ENCODE assay signal across 35 cellular contexts in the genomic region with DNA sequence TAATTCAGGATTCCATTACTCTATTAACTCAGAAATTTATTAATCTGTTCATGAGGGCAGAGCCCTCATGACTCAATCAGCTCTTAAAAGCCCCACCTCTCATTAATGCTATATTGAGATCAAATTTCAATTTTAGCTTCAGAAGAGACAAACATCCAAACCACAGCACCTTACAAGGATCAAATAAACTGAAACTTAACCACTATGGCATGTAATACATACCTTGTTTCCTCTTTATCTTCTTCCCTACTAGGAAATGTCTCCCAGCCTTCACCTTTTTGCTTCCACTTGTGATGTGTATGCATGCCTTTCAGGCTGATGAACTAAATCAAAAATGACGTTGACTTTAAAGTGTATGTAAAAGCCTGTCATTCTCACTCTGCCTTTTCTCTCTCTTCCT.
"Had no signal": no experiment of that assay in that cellular context is flagged by ENCODE, and none has a peak within 500 bp of the region (broad histone marks: within the 10 kb centered on the region; RNA-seq: fewer than 3 reads in every experiment).

No MANE protein-coding gene starts in this region.

- H3K27ac Mint-ChIP-seq: activated B cell treated with CpG ODN at 0.5 μM for 24 hours; activated CD4-positive, alpha-beta memory T cell treated with anti-CD3 and anti-CD28 coated beads for 36 hours; activated CD4-positive, alpha-beta T cell treated with anti-CD3 and anti-CD28 coated beads, Interleukin-2, amount 10 ng/mL, durations not matched to agents 24 days and 14 days; activated CD8-positive, alpha-beta memory T cell treated with anti-CD3 and anti-CD28 coated beads, Interleukin-2, amount 10 ng/mL, durations not matched to agents 7 days and 5 days; activated CD8-positive, alpha-beta T cell treated with anti-CD3 and anti-CD28 coated beads, Interleukin-2, amount 10 ng/mL, durations not matched to agents 7 days and 5 days; activated naive CD4-positive, alpha-beta T cell treated with anti-CD3 and anti-CD28 coated beads, Interleukin-2, amount 10 ng/mL, durations not matched to agents 7 days and 5 days; activated naive CD4-positive, alpha-beta T cell treated with anti-CD3 and anti-CD28 coated beads, Interleukin-2, amount 50 U/mL, for 24 hours; activated naive CD8-positive, alpha-beta T cell; activated naive CD8-positive, alpha-beta T cell treated with anti-CD3 and anti-CD28 coated beads, Interleukin-2, amount 10 ng/mL, durations not matched to agents 7 days and 5 days; activated naive CD8-positive, alpha-beta T cell treated with anti-CD3 and anti-CD28 coated beads, Interleukin-2, amount 50 U/mL, for 24 hours; activated T-cell treated with anti-CD3 and anti-CD28 coated beads, Interleukin-2, amount 50 U/mL, for 24 hours; activated T-helper 2 cell treated with anti-CD3 and anti-CD28 coated beads, Interferon-gamma antibody, Interleukin-2, Interleukin-4, amounts not matched to agents 10 μg/mL and 5 μg/mL and 100 μg/mL, durations not matched to agents 14 hours and 24 hours and 36 hours; brain; T-helper 1 cell treated with Interleukin-12 subunit alpha and Interleukin-12 subunit beta and Interleukin-4 antibody, amounts not matched to agents 30 μg/mL and 1 μg/mL, for 36 hours; T-helper 2 cell treated with Interferon-gamma antibody and Interleukin-4, amounts not matched to agents 5 μg/mL and 100 μg/mL, for 36 hours had no signal

- H3K9me3 Mint-ChIP-seq: activated B cell treated with CpG ODN at 0.5 μM for 24 hours; activated CD4-positive, alpha-beta T cell treated with anti-CD3 and anti-CD28 coated beads, Interleukin-2, amount 10 ng/mL, durations not matched to agents 24 days and 14 days; activated naive CD4-positive, alpha-beta T cell treated with anti-CD3 and anti-CD28 coated beads, Interleukin-2, amount 50 U/mL, for 24 hours; activated naive CD8-positive, alpha-beta T cell treated with anti-CD3 and anti-CD28 coated beads, Interleukin-2, amount 10 ng/mL, durations not matched to agents 7 days and 5 days; activated naive CD8-positive, alpha-beta T cell treated with anti-CD3 and anti-CD28 coated beads, Interleukin-2, amount 50 U/mL, for 24 hours; activated T-cell treated with anti-CD3 and anti-CD28 coated beads, Interleukin-2, amount 50 U/mL, for 24 hours; brain; central memory CD8-positive, alpha-beta T cell had no signal

- DNase-seq: activated B cell treated with CpG ODN at 0.5 μM for 24 hours; activated CD4-positive, alpha-beta memory T cell treated with anti-CD3 and anti-CD28 coated beads for 36 hours; activated CD4-positive, alpha-beta T cell treated with anti-CD3 and anti-CD28 coated beads for 4 hours; activated CD4-positive, alpha-beta T cell treated with anti-CD3 and anti-CD28 coated beads, Interleukin-2, amount 10 ng/mL, durations not matched to agents 24 days and 14 days; activated CD4-positive, alpha-beta T cell treated with anti-CD3 and anti-CD28 coated beads, Interleukin-2, amount 50 U/mL, for 1 hour; activated CD4-positive, alpha-beta T cell treated with anti-CD3 and anti-CD28 coated beads, Interleukin-2, amount 50 U/mL, for 4 hours; activated CD4-positive, CD25-positive, alpha-beta regulatory T cell treated with anti-CD3 and anti-CD28 coated beads, Interleukin-2, amount 50 U/mL, for 72 hours; activated CD8-positive, alpha-beta memory T cell treated with anti-CD3 and anti-CD28 coated beads for 24 hours; activated CD8-positive, alpha-beta memory T cell treated with anti-CD3 and anti-CD28 coated beads, Interleukin-2, amount 10 ng/mL, durations not matched to agents 7 days and 5 days; activated CD8-positive, alpha-beta memory T cell treated with anti-CD3 and anti-CD28 coated beads, Interleukin-2, amount 50 U/mL, for 48 hours; activated CD8-positive, alpha-beta T cell treated with anti-CD3 and anti-CD28 coated beads, Interleukin-2, amount 10 ng/mL, durations not matched to agents 7 days and 5 days; activated effector memory CD4-positive, alpha-beta T cell treated with Interleukin-2 at 50 U/mL for 16 hours; activated gamma-delta T cell; activated naive CD4-positive, alpha-beta T cell treated with anti-CD3 and anti-CD28 coated beads, Interleukin-2, amount 10 ng/mL, durations not matched to agents 7 days and 5 days; activated naive CD4-positive, alpha-beta T cell treated with Interleukin-2 at 50 U/mL for 16 hours; activated naive CD8-positive, alpha-beta T cell treated with anti-CD3 and anti-CD28 coated beads, Interleukin-2, amount 10 ng/mL, durations not matched to agents 7 days and 5 days; activated naive CD8-positive, alpha-beta T cell treated with anti-CD3 and anti-CD28 coated beads, Interleukin-2, amount 50 U/mL, for 24 hours; activated T-cell treated with anti-CD3 and anti-CD28 coated beads, Interleukin-2, amount 50 U/mL, for 24 hours; activated T-cell treated with anti-CD3 and anti-CD28 coated beads, Interleukin-2, amount 50 U/mL, for 48 hours; amygdala; anterior cingulate cortex; caudate nucleus; cerebellar nuclear complex; T-helper 2 cell; T-helper 9 cell had no signal

- ATAC-seq: activated CD8-positive, alpha-beta memory T cell treated with anti-CD3 and anti-CD28 coated beads, Interleukin-2, amount 10 ng/mL, durations not matched to agents 7 days and 5 days; activated CD8-positive, alpha-beta T cell treated with anti-CD3 and anti-CD28 coated beads, Interleukin-2, amount 10 ng/mL, durations not matched to agents 7 days and 5 days; activated naive CD8-positive, alpha-beta T cell treated with anti-CD3 and anti-CD28 coated beads, Interleukin-2, amount 50 U/mL, for 24 hours had no signal

- H3K4me3 ChIP-seq: ascending aorta, cardiac muscle cell had no signal

- H3K4me1 ChIP-seq: ascending aorta had no signal

- H3K4me3 Mint-ChIP-seq: activated B cell treated with CpG ODN at 0.5 μM for 24 hours; activated CD4-positive, alpha-beta memory T cell treated with anti-CD3 and anti-CD28 coated beads for 36 hours; activated CD4-positive, alpha-beta T cell treated with anti-CD3 and anti-CD28 coated beads, Interleukin-2, amount 10 ng/mL, durations not matched to agents 24 days and 14 days; activated CD8-positive, alpha-beta memory T cell treated with anti-CD3 and anti-CD28 coated beads, Interleukin-2, amount 10 ng/mL, durations not matched to agents 7 days and 5 days; activated CD8-positive, alpha-beta T cell treated with anti-CD3 and anti-CD28 coated beads, Interleukin-2, amount 10 ng/mL, durations not matched to agents 7 days and 5 days; activated naive CD4-positive, alpha-beta T cell treated with anti-CD3 and anti-CD28 coated beads, Interleukin-2, amount 10 ng/mL, durations not matched to agents 7 days and 5 days; activated naive CD4-positive, alpha-beta T cell treated with anti-CD3 and anti-CD28 coated beads, Interleukin-2, amount 50 U/mL, for 24 hours; activated naive CD8-positive, alpha-beta T cell; activated naive CD8-positive, alpha-beta T cell treated with anti-CD3 and anti-CD28 coated beads, Interleukin-2, amount 10 ng/mL, durations not matched to agents 7 days and 5 days; activated naive CD8-positive, alpha-beta T cell treated with anti-CD3 and anti-CD28 coated beads, Interleukin-2, amount 50 U/mL, for 24 hours; activated T-cell treated with anti-CD3 and anti-CD28 coated beads, Interleukin-2, amount 50 U/mL, for 24 hours; brain; central memory CD8-positive, alpha-beta T cell; T-helper 1 cell treated with Interleukin-12 subunit alpha and Interleukin-12 subunit beta and Interleukin-4 antibody, amounts not matched to agents 30 μg/mL and 1 μg/mL, for 36 hours; T-helper 2 cell treated with Interferon-gamma antibody and Interleukin-4, amounts not matched to agents 5 μg/mL and 100 μg/mL, for 36 hours had no signal

- H3K27me3 ChIP-seq: ascending aorta, cardiac muscle cell had no signal

- H3K36me3 ChIP-seq: ascending aorta, cardiac muscle cell had no signal

- H3K4me1 Mint-ChIP-seq: activated B cell treated with CpG ODN at 0.5 μM for 24 hours; activated CD4-positive, alpha-beta T cell treated with anti-CD3 and anti-CD28 coated beads, Interleukin-2, amount 10 ng/mL, durations not matched to agents 24 days and 14 days; activated CD8-positive, alpha-beta memory T cell treated with anti-CD3 and anti-CD28 coated beads, Interleukin-2, amount 10 ng/mL, durations not matched to agents 7 days and 5 days; activated naive CD4-positive, alpha-beta T cell treated with anti-CD3 and anti-CD28 coated beads, Interleukin-2, amount 10 ng/mL, durations not matched to agents 7 days and 5 days; activated naive CD4-positive, alpha-beta T cell treated with anti-CD3 and anti-CD28 coated beads, Interleukin-2, amount 50 U/mL, for 24 hours; activated naive CD8-positive, alpha-beta T cell treated with anti-CD3 and anti-CD28 coated beads, Interleukin-2, amount 10 ng/mL, durations not matched to agents 7 days and 5 days; activated naive CD8-positive, alpha-beta T cell treated with anti-CD3 and anti-CD28 coated beads, Interleukin-2, amount 50 U/mL, for 24 hours; brain; central memory CD8-positive, alpha-beta T cell had no signal

- H3K36me3 Mint-ChIP-seq: activated CD4-positive, alpha-beta memory T cell treated with anti-CD3 and anti-CD28 coated beads for 36 hours; activated CD8-positive, alpha-beta memory T cell treated with anti-CD3 and anti-CD28 coated beads, Interleukin-2, amount 10 ng/mL, durations not matched to agents 7 days and 5 days; activated naive CD4-positive, alpha-beta T cell treated with anti-CD3 and anti-CD28 coated beads, Interleukin-2, amount 10 ng/mL, durations not matched to agents 7 days and 5 days; activated naive CD4-positive, alpha-beta T cell treated with anti-CD3 and anti-CD28 coated beads, Interleukin-2, amount 50 U/mL, for 24 hours; activated naive CD8-positive, alpha-beta T cell; activated naive CD8-positive, alpha-beta T cell treated with anti-CD3 and anti-CD28 coated beads, Interleukin-2, amount 10 ng/mL, durations not matched to agents 7 days and 5 days; brain had no signal

- H3K27me3 Mint-ChIP-seq: activated B cell treated with CpG ODN at 0.5 μM for 24 hours; activated CD4-positive, alpha-beta memory T cell treated with anti-CD3 and anti-CD28 coated beads for 36 hours; activated CD4-positive, alpha-beta T cell treated with anti-CD3 and anti-CD28 coated beads, Interleukin-2, amount 10 ng/mL, durations not matched to agents 24 days and 14 days; activated CD8-positive, alpha-beta memory T cell treated with anti-CD3 and anti-CD28 coated beads, Interleukin-2, amount 10 ng/mL, durations not matched to agents 7 days and 5 days; activated naive CD4-positive, alpha-beta T cell treated with anti-CD3 and anti-CD28 coated beads, Interleukin-2, amount 10 ng/mL, durations not matched to agents 7 days and 5 days; activated naive CD4-positive, alpha-beta T cell treated with anti-CD3 and anti-CD28 coated beads, Interleukin-2, amount 50 U/mL, for 24 hours; activated naive CD8-positive, alpha-beta T cell; activated naive CD8-positive, alpha-beta T cell treated with anti-CD3 and anti-CD28 coated beads, Interleukin-2, amount 10 ng/mL, durations not matched to agents 7 days and 5 days; activated naive CD8-positive, alpha-beta T cell treated with anti-CD3 and anti-CD28 coated beads, Interleukin-2, amount 50 U/mL, for 24 hours; activated T-cell treated with anti-CD3 and anti-CD28 coated beads, Interleukin-2, amount 50 U/mL, for 24 hours; brain; central memory CD8-positive, alpha-beta T cell had no signal

- H3K9me3 ChIP-seq: ascending aorta had no signal

- H3K27ac ChIP-seq: ascending aorta, cardiac muscle cell, VCaP had no signal
